In the genomic region with DNA sequence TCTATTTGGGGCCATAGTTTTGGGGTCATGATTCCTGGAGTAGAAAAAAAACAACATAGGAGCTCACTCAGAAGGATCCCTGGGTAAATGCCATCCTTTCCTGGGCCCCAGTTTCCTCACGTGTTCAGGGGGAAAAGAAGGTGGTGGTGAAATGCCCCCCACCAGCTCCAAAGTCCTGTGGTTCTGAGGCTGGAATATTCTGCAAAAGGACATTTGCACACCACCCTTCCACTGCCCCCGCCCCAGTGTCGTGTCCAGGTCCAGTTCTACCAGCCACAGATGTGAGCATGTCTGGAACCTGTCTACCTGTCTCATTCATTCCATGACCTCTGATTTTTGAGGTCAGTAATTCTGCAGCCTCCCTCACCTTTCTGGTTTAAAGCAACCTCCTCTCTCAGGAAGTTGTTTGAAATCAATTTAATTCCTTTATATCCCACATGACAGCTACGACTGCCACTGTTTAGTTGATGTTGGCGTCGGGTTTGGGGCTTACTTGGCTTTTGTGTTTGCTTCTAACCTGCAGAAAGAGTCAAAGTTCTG, we compare ENCODE assay signal across 9 cellular contexts.
DNase-seq lines count a peak whose midpoint lies in the region; ATAC-seq and TF ChIP-seq lines count a peak whose summit lies in the region.
"Had no signal": no experiment of that assay in that cellular context is flagged by ENCODE, and none has a peak within 500 bp of the region (broad histone marks: within the 10 kb centered on the region; RNA-seq: fewer than 3 reads in every experiment).

No MANE protein-coding gene starts in this region.

- H3K9ac ChIP-seq in skeletal muscle tissue (ENCODE audit: low read depth in 1 of 3, low read length in 3 of 3) = peak overlapping the region; percentile 40 to 54 (median 42)

- H3K27me3 ChIP-seq in GM23338 (ENCODE audit: insufficient read depth) (0 out of 2 replicates have a peak, but pooled peaks cover 4% of the 10 kb centered on the region), right cardiac atrium (ENCODE audit: control insufficient read depth, insufficient read depth) (no peaks in the 10 kb centered on the region), skeletal muscle tissue (ENCODE audit: control insufficient read depth in 3 of 3, insufficient read depth in 3 of 3, low read length in 3 of 3) (no peaks in the 10 kb centered on the region)

- peaks cover 22% of the 10 kb centered on the region for H3F3A ChIP-seq in GM23338 (replicated peaks; ENCODE audit: low read depth)

- WGBS in right cardiac atrium = 85% methylated on average over 6 of the region's 6 CpGs

- CTCF ChIA-PET in activated B cell treated with CpG ODN at 0.5 μM for 24 hours (lab: Charles Lee) = no interaction called here

- H3K36me3 ChIP-seq in GM23338 (ENCODE audit: insufficient read depth) = no peaks in the 10 kb centered on the region
- no peaks in the 10 kb centered on the region for H3K36me3 ChIP-seq in skeletal muscle tissue (ENCODE audit: control insufficient read depth in 3 of 3, insufficient read depth in 3 of 3, low read length in 3 of 3)

- H3K27ac Mint-ChIP-seq in GM23338 = no peak overlapping the region
- H3K27ac Mint-ChIP-seq in activated B cell treated with CpG ODN at 0.5 μM for 24 hours = peak overlapping the region; percentile 30

- peaks cover 13% of the 10 kb centered on the region for H3K27me3 Mint-ChIP-seq in GM23338 (ENCODE audit: insufficient read depth, low read depth, poor library complexity)
- no peaks in the 10 kb centered on the region for H3K27me3 Mint-ChIP-seq in activated B cell treated with CpG ODN at 0.5 μM for 24 hours

- H4K20me1 ChIP-seq in GM23338 (replicated peaks; ENCODE audit: insufficient read depth) = no peaks in the 10 kb centered on the region

- DNase-seq in GM23338 (ENCODE audit: low spot score) = no peak
- no peak for DNase-seq in activated B cell treated with CpG ODN at 0.5 μM for 24 hours
- peak in 1 of 3 donors; percentile 10 for DNase-seq in right cardiac atrium
- no peak for DNase-seq in amniotic stem cell (lab: John Stamatoyannopoulos, UW)
- no peak for DNase-seq in activated CD4-positive, CD25-positive, alpha-beta regulatory T cell (lab: John Stamatoyannopoulos, UW)

- H3K36me3 Mint-ChIP-seq in GM23338 (ENCODE audit: low read depth) = no peaks in the 10 kb centered on the region
- peaks cover 6% of the 10 kb centered on the region for H3K36me3 Mint-ChIP-seq in activated B cell treated with CpG ODN at 0.5 μM for 24 hours (ENCODE audit: low read depth)

- intact Hi-C loops in activated B cell treated with CpG ODN at 0.5 μM for 24 hours (cut with micrococcal nuclease) = no loop called here
- intact Hi-C loops in right cardiac atrium (cut with DNase I) = loop anchor here in 1 of 4 donors (10.0 kb wide), 1 partner anchor 83 kb away; a partner anchor contains a TSS

- TF ChIP-seq CTCF in GM23338 (conservative IDR thresholded peaks at IDR 0.05; ENCODE audit: low read depth in 2 of 2) = no peak
- TF ChIP-seq CTCF in activated B cell treated with CpG ODN at 0.5 μM for 24 hours (IDR thresholded peaks at IDR 0.05) = no peak

- no peaks in the 10 kb centered on the region for H3K9me3 Mint-ChIP-seq in GM23338
- no peaks in the 10 kb centered on the region for H3K9me3 Mint-ChIP-seq in activated B cell treated with CpG ODN at 0.5 μM for 24 hours

- H3K9me3 ChIP-seq in right cardiac atrium (ENCODE audit: control insufficient read depth, low read length) (no peaks in the 10 kb centered on the region), skeletal muscle tissue (ENCODE audit: control insufficient read depth in 3 of 3, low read length in 3 of 3) (no peaks in the 10 kb centered on the region)

- H3K4me3 Mint-ChIP-seq in GM23338 = no peak overlapping the region; the same call in 2 of the 3 replicates
- no peak overlapping the region for H3K4me3 Mint-ChIP-seq in activated B cell treated with CpG ODN at 0.5 μM for 24 hours

- H3K27ac ChIP-seq in GM23338 (ENCODE audit: low read depth) = no peak overlapping the region
- peak overlapping the region; percentile 94 for H3K27ac ChIP-seq in right cardiac atrium (ENCODE audit: low read length)
- H3K27ac ChIP-seq in skeletal muscle tissue (ENCODE audit: low read depth, low read length) = peak overlapping the region; percentile 83

- H3K4me1 ChIP-seq in GM23338 (ENCODE audit: insufficient read depth) (peaks cover 77% of the 10 kb centered on the region), right cardiac atrium (ENCODE audit: control insufficient read depth, insufficient read depth, low read length) (peaks cover 34% of the 10 kb centered on the region), skeletal muscle tissue (ENCODE audit: control insufficient read depth in 3 of 3, insufficient read depth in 3 of 3, low read length in 3 of 3) (peaks cover 72 to 76% (median 75%) of the 10 kb centered on the region in 3 donors)

- H3K79me2 ChIP-seq in GM23338 (replicated peaks; ENCODE audit: insufficient read depth) = peaks cover 18% of the 10 kb centered on the region

- ATAC-seq in GM23338 (no peak), activated B cell treated with CpG ODN at 0.5 μM for 24 hours (ENCODE audit: low read depth) (no peak), right cardiac atrium (no peak), GM21367 (IDR thresholded peaks at IDR 0.05; ENCODE audit: unreplicated experiment) (no peak), GM18498 (IDR thresholded peaks at IDR 0.05; ENCODE audit: unreplicated experiment) (no peak)
- ATAC-seq: K562 had no signal

- peak overlapping the region; percentile 50; the same call in 1 of the 2 replicates for H3K4me2 ChIP-seq in GM23338

- no peaks in the 10 kb centered on the region for H3K9me2 ChIP-seq in GM23338 (ENCODE audit: insufficient read depth)

- no peak overlapping the region for H2AFZ ChIP-seq in GM23338

- no peak overlapping the region for H3K4me3 ChIP-seq in GM23338
- no peak overlapping the region for H3K4me3 ChIP-seq in right cardiac atrium (ENCODE audit: low read length)
- no peak overlapping the region for H3K4me3 ChIP-seq in skeletal muscle tissue (ENCODE audit: low read length in 3 of 3)
- H3K4me3 ChIP-seq: K562 had no signal

- H3K4me1 Mint-ChIP-seq in GM23338 (peaks cover 81% of the 10 kb centered on the region), activated B cell treated with CpG ODN at 0.5 μM for 24 hours (peaks cover 91% of the 10 kb centered on the region)

- POLR2A ChIA-PET in activated B cell treated with CpG ODN at 0.5 μM for 24 hours (lab: Charles Lee) = interaction anchor here (1.5 to 2.0 kb wide), 2 partner anchors 24 to 46 kb away, joined by 3 to 8 read pairs; no protein-coding TSS in a partner anchor

TF ChIP-seq in GM23338, 12 proteins besides CTCF, POLR2A, EP300 and RAD21 (continues in another document):
- TF ChIP-seq, protein P1, sequence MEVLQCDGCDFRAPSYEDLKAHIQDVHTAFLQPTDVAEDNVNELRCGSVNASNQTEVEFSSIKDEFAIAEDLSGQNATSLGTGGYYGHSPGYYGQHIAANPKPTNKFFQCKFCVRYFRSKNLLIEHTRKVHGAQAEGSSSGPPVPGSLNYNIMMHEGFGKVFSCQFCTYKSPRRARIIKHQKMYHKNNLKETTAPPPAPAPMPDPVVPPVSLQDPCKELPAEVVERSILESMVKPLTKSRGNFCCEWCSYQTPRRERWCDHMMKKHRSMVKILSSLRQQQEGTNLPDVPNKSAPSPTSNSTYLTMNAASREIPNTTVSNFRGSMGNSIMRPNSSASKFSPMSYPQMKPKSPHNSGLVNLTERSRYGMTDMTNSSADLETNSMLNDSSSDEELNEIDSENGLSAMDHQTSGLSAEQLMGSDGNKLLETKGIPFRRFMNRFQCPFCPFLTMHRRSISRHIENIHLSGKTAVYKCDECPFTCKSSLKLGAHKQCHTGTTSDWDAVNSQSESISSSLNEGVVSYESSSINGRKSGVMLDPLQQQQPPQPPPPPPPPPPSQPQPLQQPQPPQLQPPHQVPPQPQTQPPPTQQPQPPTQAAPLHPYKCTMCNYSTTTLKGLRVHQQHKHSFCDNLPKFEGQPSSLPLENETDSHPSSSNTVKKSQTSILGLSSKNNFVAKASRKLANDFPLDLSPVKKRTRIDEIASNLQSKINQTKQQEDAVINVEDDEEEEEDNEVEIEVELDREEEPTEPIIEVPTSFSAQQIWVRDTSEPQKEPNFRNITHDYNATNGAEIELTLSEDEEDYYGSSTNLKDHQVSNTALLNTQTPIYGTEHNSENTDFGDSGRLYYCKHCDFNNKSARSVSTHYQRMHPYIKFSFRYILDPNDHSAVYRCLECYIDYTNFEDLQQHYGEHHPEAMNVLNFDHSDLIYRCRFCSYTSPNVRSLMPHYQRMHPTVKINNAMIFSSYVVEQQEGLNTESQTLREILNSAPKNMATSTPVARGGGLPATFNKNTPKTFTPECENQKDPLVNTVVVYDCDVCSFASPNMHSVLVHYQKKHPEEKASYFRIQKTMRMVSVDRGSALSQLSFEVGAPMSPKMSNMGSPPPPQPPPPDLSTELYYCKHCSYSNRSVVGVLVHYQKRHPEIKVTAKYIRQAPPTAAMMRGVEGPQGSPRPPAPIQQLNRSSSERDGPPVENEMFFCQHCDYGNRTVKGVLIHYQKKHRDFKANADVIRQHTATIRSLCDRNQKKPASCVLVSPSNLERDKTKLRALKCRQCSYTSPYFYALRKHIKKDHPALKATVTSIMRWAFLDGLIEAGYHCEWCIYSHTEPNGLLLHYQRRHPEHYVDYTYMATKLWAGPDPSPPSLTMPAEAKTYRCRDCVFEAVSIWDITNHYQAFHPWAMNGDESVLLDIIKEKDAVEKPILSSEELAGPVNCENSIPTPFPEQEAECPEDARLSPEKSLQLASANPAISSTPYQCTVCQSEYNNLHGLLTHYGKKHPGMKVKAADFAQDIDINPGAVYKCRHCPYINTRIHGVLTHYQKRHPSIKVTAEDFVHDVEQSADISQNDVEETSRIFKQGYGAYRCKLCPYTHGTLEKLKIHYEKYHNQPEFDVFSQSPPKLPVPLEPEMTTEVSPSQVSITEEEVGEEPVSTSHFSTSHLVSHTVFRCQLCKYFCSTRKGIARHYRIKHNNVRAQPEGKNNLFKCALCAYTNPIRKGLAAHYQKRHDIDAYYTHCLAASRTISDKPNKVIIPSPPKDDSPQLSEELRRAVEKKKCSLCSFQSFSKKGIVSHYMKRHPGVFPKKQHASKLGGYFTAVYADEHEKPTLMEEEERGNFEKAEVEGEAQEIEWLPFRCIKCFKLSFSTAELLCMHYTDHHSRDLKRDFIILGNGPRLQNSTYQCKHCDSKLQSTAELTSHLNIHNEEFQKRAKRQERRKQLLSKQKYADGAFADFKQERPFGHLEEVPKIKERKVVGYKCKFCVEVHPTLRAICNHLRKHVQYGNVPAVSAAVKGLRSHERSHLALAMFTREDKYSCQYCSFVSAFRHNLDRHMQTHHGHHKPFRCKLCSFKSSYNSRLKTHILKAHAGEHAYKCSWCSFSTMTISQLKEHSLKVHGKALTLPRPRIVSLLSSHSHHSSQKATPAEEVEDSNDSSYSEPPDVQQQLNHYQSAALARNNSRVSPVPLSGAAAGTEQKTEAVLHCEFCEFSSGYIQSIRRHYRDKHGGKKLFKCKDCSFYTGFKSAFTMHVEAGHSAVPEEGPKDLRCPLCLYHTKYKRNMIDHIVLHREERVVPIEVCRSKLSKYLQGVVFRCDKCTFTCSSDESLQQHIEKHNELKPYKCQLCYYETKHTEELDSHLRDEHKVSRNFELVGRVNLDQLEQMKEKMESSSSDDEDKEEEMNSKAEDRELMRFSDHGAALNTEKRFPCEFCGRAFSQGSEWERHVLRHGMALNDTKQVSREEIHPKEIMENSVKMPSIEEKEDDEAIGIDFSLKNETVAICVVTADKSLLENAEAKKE (CRISPR knock-in tag; IDR thresholded peaks at IDR 0.05) = no peak
- TF ChIP-seq STAT1 (IDR thresholded peaks at IDR 0.05; ENCODE audit: unreplicated experiment) = no peak
